11 cellular contexts compared by ENCODE assay signal in the genomic region with DNA sequence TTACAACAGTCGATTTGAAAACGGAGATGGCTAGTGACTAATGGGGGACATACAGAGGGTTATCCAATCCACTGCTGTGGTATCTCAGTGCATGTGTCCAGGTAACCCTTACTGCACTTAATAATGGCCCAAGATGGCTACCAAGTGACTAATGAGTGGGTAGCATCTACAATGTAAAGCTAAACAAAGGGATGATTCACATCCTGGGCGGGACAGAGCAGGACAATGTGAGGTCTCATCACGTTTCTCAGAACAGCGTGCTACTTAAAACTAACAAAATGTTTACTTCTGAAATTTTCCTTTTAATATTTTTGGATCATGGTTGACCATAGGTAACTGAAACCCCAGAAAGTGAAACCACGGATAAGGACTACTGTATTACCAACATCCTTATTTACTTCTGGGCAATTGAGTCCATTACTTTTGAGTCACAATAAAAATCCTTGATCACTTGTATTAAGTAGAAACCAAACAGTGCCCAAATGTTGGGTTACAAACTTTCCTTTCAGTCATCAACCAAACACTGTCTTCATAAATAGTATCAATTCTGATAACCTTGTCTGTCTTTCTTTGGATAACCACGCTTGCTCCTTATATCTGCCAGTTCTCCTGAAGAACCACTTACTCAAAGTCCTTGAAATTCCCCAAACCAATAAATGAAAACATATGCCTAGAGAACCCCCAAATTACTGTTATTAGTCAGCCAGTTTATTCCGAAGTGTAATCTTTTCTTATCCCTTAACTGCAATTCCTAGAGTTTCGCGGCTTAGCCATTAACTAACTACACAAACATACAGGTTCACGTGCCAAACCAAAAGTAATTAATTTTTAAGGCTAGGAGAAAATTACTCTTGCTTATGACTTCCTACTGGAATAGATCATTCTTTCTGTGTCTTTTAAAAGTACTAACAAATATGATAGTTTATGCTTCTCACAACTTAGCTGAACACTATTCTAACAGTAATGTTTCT. TPM values are rescaled to one million over a fixed set of nuclear protein-coding genes. Genes with fewer than 3 reads are reported as not detected.
DNase-seq lines count a peak whose midpoint lies in the region; ATAC-seq, FAIRE-seq and TF ChIP-seq lines count a peak whose summit lies in the region.
"Had no signal": no experiment of that assay in that cellular context is flagged by ENCODE, and none has a peak within 500 bp of the region (broad histone marks: within the 10 kb centered on the region; RNA-seq: fewer than 3 reads in every experiment).

No MANE protein-coding gene starts in this region.

- no peaks in the 10 kb centered on the region for H3K27me3 Mint-ChIP-seq in activated CD8-positive, alpha-beta T cell treated with anti-CD3 and anti-CD28 coated beads, Interleukin-2, amount 10 ng/mL, durations not matched to agents 7 days and 5 days (ENCODE audit: low read depth)

- TF ChIP-seq POLR2A in A549 (IDR thresholded peaks at IDR 0.05; ENCODE audit: low read length): no peak
- no peak for TF ChIP-seq POLR2A in suprapubic skin (IDR thresholded peaks at IDR 0.05)

- no peak overlapping the region for H3K27ac Mint-ChIP-seq in activated CD8-positive, alpha-beta T cell treated with anti-CD3 and anti-CD28 coated beads, Interleukin-2, amount 10 ng/mL, durations not matched to agents 7 days and 5 days

- H3K4me3 Mint-ChIP-seq in activated CD8-positive, alpha-beta T cell treated with anti-CD3 and anti-CD28 coated beads, Interleukin-2, amount 10 ng/mL, durations not matched to agents 7 days and 5 days: no peak overlapping the region

- DNase-seq in A549 (ENCODE audit: low read depth in 1 of 2, low spot score in 1 of 2): peak; percentile 7 to 58
- no peak for DNase-seq in activated CD8-positive, alpha-beta T cell treated with anti-CD3 and anti-CD28 coated beads, Interleukin-2, amount 10 ng/mL, durations not matched to agents 7 days and 5 days
- peak; percentile 60 for DNase-seq in glomerular visceral epithelial cell (ENCODE audit: extremely low spot score)
- DNase-seq in suprapubic skin (ENCODE audit: low spot score in 2 of 2): no peak
- DNase-seq: heart right ventricle, NCI-H526, WERI-Rb-1 had no signal

- peak; percentile 79 to 80 for ATAC-seq in A549
- peak; percentile 33 for ATAC-seq in activated CD8-positive, alpha-beta T cell treated with anti-CD3 and anti-CD28 coated beads, Interleukin-2, amount 10 ng/mL, durations not matched to agents 7 days and 5 days
- no peak for ATAC-seq in HG03469 (IDR thresholded peaks at IDR 0.05; ENCODE audit: unreplicated experiment)
- ATAC-seq in GM21367 (IDR thresholded peaks at IDR 0.05; ENCODE audit: unreplicated experiment): no peak
- no peak for ATAC-seq in GM21528 (IDR thresholded peaks at IDR 0.05; ENCODE audit: low FRiP score, unreplicated experiment)

- peaks cover 6% of the 10 kb centered on the region for H3K36me3 Mint-ChIP-seq in activated CD8-positive, alpha-beta T cell treated with anti-CD3 and anti-CD28 coated beads, Interleukin-2, amount 10 ng/mL, durations not matched to agents 7 days and 5 days (ENCODE audit: low read depth)

- TF ChIP-seq EP300 in A549 (IDR thresholded peaks at IDR 0.05) (no peak), suprapubic skin (IDR thresholded peaks at IDR 0.05) (no peak)

- POLR2A ChIA-PET in A549 (lab: Yijun Ruan, JAX) (no interaction called here), HEK293 (lab: Yijun Ruan, JAX) (no interaction called here)
- POLR2A ChIA-PET in activated CD8-positive, alpha-beta T cell treated with anti-CD3 and anti-CD28 coated beads, Interleukin-2, amount 10 ng/mL, durations not matched to agents 7 days and 5 days (lab: Charles Lee): no interaction called here

- H3K27ac ChIP-seq in A549: peak overlapping the region in 1 of 2 experiments; percentile 18; a peak in 2 of 6 replicates
- H3K27ac ChIP-seq in HEK293 (ENCODE audit: extremely low read depth, low read depth, low read length): no peak overlapping the region
- no peak overlapping the region for H3K27ac ChIP-seq in suprapubic skin
- H3K27ac ChIP-seq: WERI-Rb-1 had no signal

- H3K4me1 ChIP-seq in A549: peaks cover 10% of the 10 kb centered on the region; the same call in 2 of the 3 replicates
- H3K4me1 ChIP-seq in HEK293 (ENCODE audit: control insufficient read depth, insufficient read depth, low read length): peaks cover 12% of the 10 kb centered on the region
- H3K4me1 ChIP-seq in suprapubic skin: no peaks in the 10 kb centered on the region

- TF ChIP-seq RAD21 in A549 (conservative IDR thresholded peaks at IDR 0.05 in 1 of 2, IDR thresholded peaks at IDR 0.05 in 1 of 2): no peak

- no peaks in the 10 kb centered on the region for H3K9me3 Mint-ChIP-seq in activated CD8-positive, alpha-beta T cell treated with anti-CD3 and anti-CD28 coated beads, Interleukin-2, amount 10 ng/mL, durations not matched to agents 7 days and 5 days (ENCODE audit: insufficient read depth)

- H3K36me3 ChIP-seq in HEK293 (ENCODE audit: control insufficient read depth in 2 of 2, insufficient read depth in 1 of 2, low read length in 2 of 2) (peaks cover 18 to 31% of the 10 kb centered on the region in 2 experiments), suprapubic skin (peaks cover 34% of the 10 kb centered on the region)
- H3K36me3 ChIP-seq: WERI-Rb-1 had no signal

- H3K4me1 Mint-ChIP-seq in activated CD8-positive, alpha-beta T cell treated with anti-CD3 and anti-CD28 coated beads, Interleukin-2, amount 10 ng/mL, durations not matched to agents 7 days and 5 days (ENCODE audit: low read depth): peaks cover 10% of the 10 kb centered on the region

- CTCF ChIA-PET in A549 (lab: Yijun Ruan, JAX) (interaction anchor here (1.4 kb wide), 1 partner anchor 192 kb away, joined by 3 read pairs; no protein-coding TSS in a partner anchor), HEK293 (lab: Yijun Ruan, JAX) (interaction anchor here (0.6 kb wide), 1 partner anchor 18 kb away, joined by 4 read pairs; no protein-coding TSS in a partner anchor)
- CTCF ChIA-PET in activated CD8-positive, alpha-beta T cell treated with anti-CD3 and anti-CD28 coated beads, Interleukin-2, amount 10 ng/mL, durations not matched to agents 7 days and 5 days (lab: Charles Lee): interaction anchor here (1.3 kb wide), 1 partner anchor 9 kb away, joined by 3 read pairs; no protein-coding TSS in a partner anchor

- no peak overlapping the region for H3K4me3 ChIP-seq in A549
- no peak overlapping the region for H3K4me3 ChIP-seq in HEK293 (ENCODE audit: low read depth, low read length)
- H3K4me3 ChIP-seq in suprapubic skin: no peak overlapping the region
- H3K4me3 ChIP-seq: heart right ventricle had no signal

- H3K27me3 ChIP-seq in suprapubic skin: no peaks in the 10 kb centered on the region
- H3K27me3 ChIP-seq: heart right ventricle had no signal

- no peak for FAIRE-seq in A549 (lab: Jason Lieb, UNC)

- H3K4me2 ChIP-seq in A549: peak overlapping the region; percentile 11

- TF ChIP-seq CTCF in A549 (IDR thresholded peaks at IDR 0.05): no peak
- no peak for TF ChIP-seq CTCF in HEK293 (tag by site-specific recombination; IDR thresholded peaks at IDR 0.05)
- TF ChIP-seq CTCF in suprapubic skin (IDR thresholded peaks at IDR 0.05): no peak

- 73% methylated on average over 11 of the region's 11 CpGs for WGBS in A549 (ENCODE audit: missing lambda C conversion rate)
- WGBS in suprapubic skin: 89% methylated on average over 11 of the region's 11 CpGs

- H3K9me3 ChIP-seq in A549 (no peaks in the 10 kb centered on the region), HEK293 (ENCODE audit: control insufficient read depth, insufficient read depth, low read depth, low read length) (no peaks in the 10 kb centered on the region), suprapubic skin (no peaks in the 10 kb centered on the region)
- H3K9me3 ChIP-seq: heart right ventricle had no signal

TF ChIP-seq in A549, 52 proteins besides CTCF, POLR2A, EP300 and RAD21:
- no peak for TF ChIP-seq FOSL2 (IDR thresholded peaks at IDR 0.05)
- TF ChIP-seq FOSL2 (CRISPR knock-in tag; IDR thresholded peaks at IDR 0.05): peak; percentile 54
- no peak for TF ChIP-seq HOXB13 (CRISPR knock-in tag; IDR thresholded peaks at IDR 0.05; ENCODE audit: low read depth)

TF ChIP-seq in HEK293, 187 proteins besides CTCF, POLR2A, EP300 and RAD21 (continues in another document):
- TF ChIP-seq IKZF3 (tag by site-specific recombination; IDR thresholded peaks at IDR 0.05): no peak
- TF ChIP-seq ZNF600 (tag by site-specific recombination; IDR thresholded peaks at IDR 0.05): no peak
- TF ChIP-seq ZNF274 (IDR thresholded peaks at IDR 0.05; ENCODE audit: low read length): no peak
- no peak for TF ChIP-seq ZNF274 (tag by site-specific recombination; IDR thresholded peaks at IDR 0.05; ENCODE audit: borderline replicate concordance)
- TF ChIP-seq, protein P1, sequence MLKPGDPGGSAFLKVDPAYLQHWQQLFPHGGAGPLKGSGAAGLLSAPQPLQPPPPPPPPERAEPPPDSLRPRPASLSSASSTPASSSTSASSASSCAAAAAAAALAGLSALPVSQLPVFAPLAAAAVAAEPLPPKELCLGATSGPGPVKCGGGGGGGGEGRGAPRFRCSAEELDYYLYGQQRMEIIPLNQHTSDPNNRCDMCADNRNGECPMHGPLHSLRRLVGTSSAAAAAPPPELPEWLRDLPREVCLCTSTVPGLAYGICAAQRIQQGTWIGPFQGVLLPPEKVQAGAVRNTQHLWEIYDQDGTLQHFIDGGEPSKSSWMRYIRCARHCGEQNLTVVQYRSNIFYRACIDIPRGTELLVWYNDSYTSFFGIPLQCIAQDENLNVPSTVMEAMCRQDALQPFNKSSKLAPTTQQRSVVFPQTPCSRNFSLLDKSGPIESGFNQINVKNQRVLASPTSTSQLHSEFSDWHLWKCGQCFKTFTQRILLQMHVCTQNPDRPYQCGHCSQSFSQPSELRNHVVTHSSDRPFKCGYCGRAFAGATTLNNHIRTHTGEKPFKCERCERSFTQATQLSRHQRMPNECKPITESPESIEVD (tag by site-specific recombination; IDR thresholded peaks at IDR 0.05): peak; percentile 45
- TF ChIP-seq HOXA7 (CRISPR knock-in tag; IDR thresholded peaks at IDR 0.05; ENCODE audit: borderline replicate concordance): no peak
- no peak for TF ChIP-seq RBAK (tag by site-specific recombination; IDR thresholded peaks at IDR 0.05)
- TF ChIP-seq, protein P2, sequence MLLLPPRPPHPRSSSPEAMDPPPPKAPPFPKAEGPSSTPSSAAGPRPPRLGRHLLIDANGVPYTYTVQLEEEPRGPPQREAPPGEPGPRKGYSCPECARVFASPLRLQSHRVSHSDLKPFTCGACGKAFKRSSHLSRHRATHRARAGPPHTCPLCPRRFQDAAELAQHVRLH (tag by site-specific recombination; IDR thresholded peaks at IDR 0.05): no peak

RNA-seq across cellular contexts. Expression of a gene that starts 59.7 kb away (rescaled TPM):
- polyA plus RNA-seq in A549 (2011; rRNA removed) (23.8 and 24.2 TPM in 2 replicates), A549 (2017; fragmentation: RNase III; extraction: RNeasy Plus Mini Kit Qiagen cat#74134 plus additional on column Dnase treatment) (9.7 to 12.5 TPM (median 11.8 TPM) in 3 replicates)
- polyA plus RNA-seq in A549 (2012; cell fraction: cytosol; rRNA removed): 3.8 and 4.0 TPM in 2 replicates
- polyA plus RNA-seq in A549 (2012; cell fraction: nucleus; rRNA removed): 3.5 and 4.9 TPM in 2 replicates
- polyA minus RNA-seq in A549 (2011; rRNA and poly(A)+ RNA removed): 25.5 and 26.9 TPM in 2 replicates
- total RNA-seq in activated CD8-positive, alpha-beta T cell treated with anti-CD3 and anti-CD28 coated beads, Interleukin-2, amount 10 ng/mL, durations not matched to agents 7 days and 5 days: 10 to 100 TPM; 11.0 to 11.1 TPM
- 100 to 1,000 TPM in 2 of 4 donors, 10 to 100 TPM in 2; 58.2 to 128 (median 95.0) TPM for total RNA-seq in suprapubic skin

Comparison
In these comparisons a context has a peak if more than half of its experiments do, and no peak if none do; other contexts are left out.
1. ATAC-seq: peak in A549 (2 of 2) and activated CD8-positive, alpha-beta T cell treated with anti-CD3 and anti-CD28 coated beads, Interleukin-2, amount 10 ng/mL, durations not matched to agents 7 days and 5 days (single experiment); none in HG03469 (single experiment), GM21367 (single experiment) and GM21528 (single experiment).
2. DNase-seq: peak in A549 (2 of 2) and glomerular visceral epithelial cell (single experiment); none in activated CD8-positive, alpha-beta T cell treated with anti-CD3 and anti-CD28 coated beads, Interleukin-2, amount 10 ng/mL, durations not matched to agents 7 days and 5 days (single experiment) and suprapubic skin (0 of 2).
3. RNA of a gene that starts 59.7 kb away (total RNA-seq): 58.2 to 128 TPM in suprapubic skin; 11.0 to 11.1 TPM in activated CD8-positive, alpha-beta T cell treated with anti-CD3 and anti-CD28 coated beads, Interleukin-2, amount 10 ng/mL, durations not matched to agents 7 days and 5 days; every median in the first group is over 4 times any median in the second.